22 cellular contexts compared by ENCODE assay signal in the genomic region with DNA sequence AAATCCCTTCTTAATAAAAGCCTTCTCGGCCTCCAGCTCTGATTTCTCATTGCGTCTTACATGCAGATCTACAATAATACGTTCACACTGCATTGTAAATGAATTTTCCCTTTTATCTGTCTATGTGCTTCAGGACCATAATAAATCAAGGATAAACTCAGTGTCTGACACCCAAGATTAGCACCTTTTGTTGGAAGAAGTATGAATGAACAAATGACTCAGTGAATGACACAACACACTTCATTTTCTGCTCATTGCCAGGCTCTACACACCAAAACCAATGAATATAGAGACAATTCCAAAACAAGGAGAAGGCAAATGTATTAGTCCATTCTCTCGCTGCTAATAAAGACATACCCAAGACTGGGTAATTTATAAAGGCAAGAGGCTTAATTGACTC.
"Had no signal": no experiment of that assay in that cellular context is flagged by ENCODE, and none has a peak within 500 bp of the region (broad histone marks: within the 10 kb centered on the region; RNA-seq: fewer than 3 reads in every experiment).

No MANE protein-coding gene starts in this region.

- FAIRE-seq: HepG2, RCC 7860 had no signal

- H3K27ac ChIP-seq: SJSA1, SK-N-MC had no signal

- H3K27me3 ChIP-seq: SJSA1 had no signal

- H3K36me3 ChIP-seq: SJSA1 had no signal

- DNase-seq: IMR-90, Karpas-422, KG1, MM.1S, NCI-H1092 treated with DMSO at 0.1 percent for 48 hours, NCI-H1436, NCI-H187, NCI-H2029, NCI-H2081 treated with DMSO at 0.1 percent for 48 hours, NCI-H2171, NCI-H226, NCI-H446, NCI-H510A, NCI-H526, NCI-H82, Right ventricle myocardium superior, RPMI8226, SIG-M5 had no signal

- H3K9me3 ChIP-seq: SJSA1 had no signal

- H3K4me3 ChIP-seq: SJSA1, SK-N-MC had no signal

- H3K4me1 ChIP-seq: SJSA1 had no signal
